In genomic region chr18:63135101-63135500, GRCh38 we compare ENCODE assay signal across 27 cellular contexts.
DNase-seq lines count a peak whose midpoint lies in the region; ATAC-seq, FAIRE-seq and TF ChIP-seq lines count a peak whose summit lies in the region.
"Had no signal": no experiment of that assay in that cellular context is flagged by ENCODE, and none has a peak within 500 bp of the region (broad histone marks: within the 10 kb centered on the region; RNA-seq: fewer than 3 reads in every experiment).

No MANE protein-coding gene starts in this region.

- TF ChIP-seq RAD21 in H1 (IDR thresholded peaks at IDR 0.05 in 1 of 2, conservative IDR thresholded peaks at IDR 0.05 in 1 of 2; ENCODE audit: low read depth in 2 of 2, low read length in 2 of 2): no peak

- POLR2A ChIA-PET in H1 (lab: Charles Lee; ENCODE audit: partially characterized antibody): no interaction called here

- H3K36me3 Mint-ChIP-seq in stimulated activated naive CD8-positive, alpha-beta T cell treated with anti-CD3 and anti-CD28 coated beads, Interleukin-15, Interleukin-2, amounts not matched to agents 100 ng/mL and 50 ng/mL, for 24 hours (ENCODE audit: low read depth): peaks cover 29% of the 10 kb centered on the region
- H3K36me3 Mint-ChIP-seq: mesothelial cell of epicardium had no signal

- no peak overlapping the region for H2BK20ac ChIP-seq in H1 (ENCODE audit: low read length)

- H2AFZ ChIP-seq in H1 (ENCODE audit: low read length): no peak overlapping the region

- H3K27ac Mint-ChIP-seq in stimulated activated naive CD8-positive, alpha-beta T cell treated with anti-CD3 and anti-CD28 coated beads, Interleukin-15, Interleukin-2, amounts not matched to agents 100 ng/mL and 50 ng/mL, for 24 hours: peak overlapping the region; percentile 27
- H3K27ac Mint-ChIP-seq: mesothelial cell of epicardium had no signal

- TF ChIP-seq EP300 in H1 (IDR thresholded peaks at IDR 0.05; ENCODE audit: borderline replicate concordance in 1 of 2, low read depth in 2 of 2, low read length in 2 of 2): no peak

- H3K23ac ChIP-seq in H1 (ENCODE audit: insufficient read length): no peak overlapping the region

- no peaks in the 10 kb centered on the region; the same call in 1 of the 2 replicates for H3K23me2 ChIP-seq in H1 (ENCODE audit: low read depth, low read length)

- no peak overlapping the region for H3K56ac ChIP-seq in H1 (replicated peaks; ENCODE audit: insufficient read length, low read depth, low read length)

- no peaks in the 10 kb centered on the region for H3K27me3 Mint-ChIP-seq in stimulated activated naive CD8-positive, alpha-beta T cell treated with anti-CD3 and anti-CD28 coated beads, Interleukin-15, Interleukin-2, amounts not matched to agents 100 ng/mL and 50 ng/mL, for 24 hours
- H3K27me3 Mint-ChIP-seq: IgD-negative memory B cell had no signal

- FAIRE-seq in H1 (lab: Jason Lieb, UNC): no peak
- FAIRE-seq: bronchial epithelial cell, endometrium had no signal

- no peaks in the 10 kb centered on the region for H3K36me3 ChIP-seq in H1 (ENCODE audit: control insufficient read depth in 2 of 4, insufficient read depth in 4 of 4, low read length in 3 of 4)
- H3K36me3 ChIP-seq: heart left ventricle, left lung, SJSA1, tibial nerve had no signal

- no peak overlapping the region for H2BK120ac ChIP-seq in H1 (replicated peaks; ENCODE audit: low read depth, low read length)

- no peak overlapping the region for H3K4me3 Mint-ChIP-seq in stimulated activated naive CD8-positive, alpha-beta T cell treated with anti-CD3 and anti-CD28 coated beads, Interleukin-15, Interleukin-2, amounts not matched to agents 100 ng/mL and 50 ng/mL, for 24 hours
- H3K4me3 Mint-ChIP-seq: IgD-negative memory B cell, mesothelial cell of epicardium, neural crest cell had no signal

- H3K9ac ChIP-seq in H1 (replicated peaks in 1 of 4; ENCODE audit: extremely low read depth in 1 of 4, low read depth in 3 of 4, low read length in 3 of 4): no peak overlapping the region

- H3K4me2 ChIP-seq in H1 (ENCODE audit: insufficient read depth in 1 of 2, low read depth in 2 of 2, low read length in 2 of 2): no peak overlapping the region

- no peak overlapping the region for H4K8ac ChIP-seq in H1 (ENCODE audit: extremely low read depth, insufficient read depth, low read length)

- no peaks in the 10 kb centered on the region for H3K79me1 ChIP-seq in H1 (ENCODE audit: low read depth, low read length)

- H4K5ac ChIP-seq in H1 (ENCODE audit: insufficient read length, low read depth, low read length): no peak overlapping the region

- TF ChIP-seq CTCF in H1 (IDR thresholded peaks at IDR 0.05; ENCODE audit: control extremely low read depth in 1 of 3, insufficient read depth in 1 of 3, low read depth in 1 of 3, low read length in 3 of 3): no peak

- no peak overlapping the region for H3K14ac ChIP-seq in H1 (ENCODE audit: insufficient read length)

- WGBS in H1 (ENCODE audit: extremely low coverage in 1 of 2, insufficient coverage in 1 of 2, insufficient read length in 1 of 2, insufficient replicate concordance in 2 of 2, low coverage in 1 of 2, low lambda C conversion rate in 2 of 2, missing lambda C conversion rate in 1 of 2), 2 experiments: 88% methylated on average over 3 of the region's 3 CpGs; no CpG with 5 or more reads in 1 of the 2 experiments

- H3K4me1 Mint-ChIP-seq in stimulated activated naive CD8-positive, alpha-beta T cell treated with anti-CD3 and anti-CD28 coated beads, Interleukin-15, Interleukin-2, amounts not matched to agents 100 ng/mL and 50 ng/mL, for 24 hours (ENCODE audit: low read depth): peaks cover 73% of the 10 kb centered on the region

- no peak for TF ChIP-seq POLR2A in H1 (IDR thresholded peaks at IDR 0.05; ENCODE audit: control extremely low read depth in 1 of 2, low read depth in 2 of 2, low read length in 2 of 2)

- H4K91ac ChIP-seq in H1 (replicated peaks; ENCODE audit: insufficient read length, low read length): no peak overlapping the region

- no peak overlapping the region for H3K4ac ChIP-seq in H1 (replicated peaks; ENCODE audit: insufficient read length, low read depth, low read length)

- H3K27me3 ChIP-seq in H1 (replicated peaks in 1 of 4; ENCODE audit: control insufficient read depth in 3 of 4, extremely low read depth in 1 of 4, insufficient read depth in 3 of 4, low read length in 3 of 4): no peaks in the 10 kb centered on the region
- H3K27me3 ChIP-seq: heart left ventricle, left lung, SJSA1, tibial nerve had no signal

- DNase-seq in stimulated activated naive CD8-positive, alpha-beta T cell treated with anti-CD3 and anti-CD28 coated beads, Interleukin-15, Interleukin-2, amounts not matched to agents 100 U/mL and 50 U/mL, for 24 hours: no peak
- DNase-seq in RPMI8226: peak; percentile 38
- no peak for DNase-seq in H1 (ENCODE audit: low read depth in 1 of 2, low spot score in 2 of 2)
- no peak for DNase-seq in SIG-M5 (lab: John Stamatoyannopoulos, UW)
- no peak for DNase-seq in HuH-7.5 (ENCODE audit: low spot score)
- DNase-seq: activated CD4-positive, alpha-beta T cell treated with anti-CD3 and anti-CD28 coated beads, Interleukin-2, amount 50 U/mL, for 48 hours; COR-L47; cortex of kidney; heart left ventricle; left lung; MM.1S; NCI-H1436; NCI-H226; PC-3; posterior cingulate gyrus; stimulated activated naive CD4-positive, alpha-beta T cell; T-helper 2 cell had no signal

- peaks cover 5% of the 10 kb centered on the region for H3K9me3 Mint-ChIP-seq in stimulated activated naive CD8-positive, alpha-beta T cell treated with anti-CD3 and anti-CD28 coated beads, Interleukin-15, Interleukin-2, amounts not matched to agents 100 ng/mL and 50 ng/mL, for 24 hours
- H3K9me3 Mint-ChIP-seq: IgD-negative memory B cell, mesothelial cell of epicardium, neural crest cell had no signal

- no peak overlapping the region for H3K4me3 ChIP-seq in H1 (ENCODE audit: extremely low read depth in 1 of 4, insufficient read depth in 2 of 4, low read depth in 3 of 4, low read length in 4 of 4)
- H3K4me3 ChIP-seq: heart left ventricle, left lung, SJSA1, tibial nerve had no signal

- no peaks in the 10 kb centered on the region for H3K79me2 ChIP-seq in H1 (ENCODE audit: control insufficient read depth in 1 of 2, insufficient read depth in 2 of 2, low read length in 2 of 2)

- no peak for ATAC-seq in stimulated activated naive CD8-positive, alpha-beta T cell treated with anti-CD3 and anti-CD28 coated beads, Interleukin-15, Interleukin-2, amounts not matched to agents 100 U/mL and 50 U/mL, for 24 hours
- no peak for ATAC-seq in HG03139 (IDR thresholded peaks at IDR 0.05; ENCODE audit: unreplicated experiment)
- ATAC-seq: heart left ventricle, left lung, PC-3 had no signal

- H2BK15ac ChIP-seq in H1 (ENCODE audit: low read length): 0 out of 2 replicates have a peak overlapping the region, but pooled peaks have one; percentile 61

- no peak overlapping the region for H3K18ac ChIP-seq in H1 (ENCODE audit: extremely low read depth, low read length)

- H4K20me1 ChIP-seq in H1 (replicated peaks in 1 of 2; ENCODE audit: control insufficient read depth in 1 of 2, insufficient read depth in 2 of 2, low read length in 2 of 2): no peaks in the 10 kb centered on the region

- CTCF ChIA-PET in H1 (lab: Charles Lee; ENCODE audit: partially characterized antibody): interaction anchor here (0.6 to 2.5 kb wide), 7 partner anchors 14 to 191 kb away, joined by 3 to 10 read pairs (median 6); no protein-coding TSS in a partner anchor

- no peak overlapping the region for H2AK5ac ChIP-seq in H1 (ENCODE audit: low read depth, low read length)

- H2BK5ac ChIP-seq in H1 (ENCODE audit: low read depth, low read length): no peak overlapping the region

- no peaks in the 10 kb centered on the region for H3K9me3 ChIP-seq in H1 (ENCODE audit: insufficient read depth in 2 of 2, low read depth in 1 of 2, low read length in 1 of 2)
- H3K9me3 ChIP-seq: heart left ventricle, left lung, tibial nerve had no signal

- H3K4me1 ChIP-seq in H1 (replicated peaks in 1 of 4; ENCODE audit: control insufficient read depth in 3 of 4, insufficient read depth in 4 of 4, low read length in 3 of 4): peaks cover 3 to 17% (median 6%) of the 10 kb centered on the region in 4 experiments
- H3K4me1 ChIP-seq: SJSA1 had no signal

- H2BK12ac ChIP-seq in H1 (ENCODE audit: low read depth, low read length): no peak overlapping the region

- no peak overlapping the region for H3K27ac ChIP-seq in H1 (ENCODE audit: low read depth, low read length)
- H3K27ac ChIP-seq: heart left ventricle, left lung, SJSA1, tibial nerve, VCaP had no signal

TF ChIP-seq in H1, 55 proteins besides CTCF, POLR2A, EP300 and RAD21:
- TF ChIP-seq SUZ12 (IDR thresholded peaks at IDR 0.05; ENCODE audit: low read length): no peak
- TF ChIP-seq YY1 (IDR thresholded peaks at IDR 0.05; ENCODE audit: low read depth, low read length): no peak
- TF ChIP-seq ATF3 (IDR thresholded peaks at IDR 0.05; ENCODE audit: insufficient read depth, low read depth, low read length): no peak
- TF ChIP-seq SAP30 (IDR thresholded peaks at IDR 0.05; ENCODE audit: insufficient read depth, insufficient replicate concordance, low read length): no peak
- no peak for TF ChIP-seq KDM5A (IDR thresholded peaks at IDR 0.05; ENCODE audit: low read length)
- no peak for TF ChIP-seq ASH2L (IDR thresholded peaks at IDR 0.05; ENCODE audit: low read length)
- no peak for TF ChIP-seq CBX8 (IDR thresholded peaks at IDR 0.05; ENCODE audit: borderline replicate concordance, low read depth, low read length)
- no peak for TF ChIP-seq POLR2AphosphoS5 (IDR thresholded peaks at IDR 0.05; ENCODE audit: low read depth, low read length)
- TF ChIP-seq SIN3A (conservative IDR thresholded peaks at IDR 0.05 in 1 of 2, IDR thresholded peaks at IDR 0.05 in 1 of 2; ENCODE audit: low read depth in 1 of 2, low read length in 2 of 2): no peak
- no peak for TF ChIP-seq SP4 (IDR thresholded peaks at IDR 0.05; ENCODE audit: low read length)
- no peak for TF ChIP-seq CBX5 (IDR thresholded peaks at IDR 0.05; ENCODE audit: low read depth, low read length)
